ENCODE assay signal across 10 cellular contexts in genomic region chr10:3763852-3764625, GRCh38. TPM values are rescaled to one million over a fixed set of nuclear protein-coding genes. Genes with fewer than 3 reads are reported as not detected.
A peak's percentile ranks its signal among the peaks of the same experiment; 100 is the strongest.
DNase-seq lines count a peak whose midpoint lies in the region; ATAC-seq, FAIRE-seq and TF ChIP-seq lines count a peak whose summit lies in the region.
"Had no signal": no experiment of that assay in that cellular context is flagged by ENCODE, and none has a peak within 500 bp of the region (broad histone marks: within the 10 kb centered on the region; RNA-seq: fewer than 3 reads in every experiment).

No MANE protein-coding gene starts in this region.

- DNase-seq in CD8-positive, alpha-beta memory T cell = no peak
- DNase-seq in MM.1S (no peak), pancreas (no peak), dedifferentiated amniotic fluid mesenchymal stem cell (ENCODE audit: extremely low spot score) (no peak), AML-193 (lab: John Stamatoyannopoulos, UW) (no peak)
- no peak for DNase-seq in effector memory CD8-positive, alpha-beta T cell
- DNase-seq in activated T-cell treated with anti-CD3 and anti-CD28 coated beads, Interleukin-2, amount 50 U/mL, for 24 hours = no peak
- DNase-seq: NCI-H1105 had no signal

- no peaks in the 10 kb centered on the region for H3K9me2 ChIP-seq in MM.1S (replicated peaks; ENCODE audit: insufficient read depth, low read length)

- FAIRE-seq in pancreas (lab: Jason Lieb, UNC) = no peak

- H2AFZ ChIP-seq in MM.1S (ENCODE audit: low read length) = peak overlapping the region; percentile 44

- peaks cover 25% of the 10 kb centered on the region for H3F3A ChIP-seq in MM.1S (ENCODE audit: insufficient read depth, low read length)

- H3K36me3 ChIP-seq in CD8-positive, alpha-beta memory T cell (ENCODE audit: insufficient read depth, low read length) = no peaks in the 10 kb centered on the region
- H3K36me3 ChIP-seq in MM.1S (replicated peaks; ENCODE audit: insufficient read depth, low read length) = no peaks in the 10 kb centered on the region
- no peaks in the 10 kb centered on the region for H3K36me3 ChIP-seq in pancreas

- no peak for TF ChIP-seq CTCF in MM.1S (IDR thresholded peaks at IDR 0.05; ENCODE audit: low read length)
- no peak for TF ChIP-seq CTCF in pancreas (IDR thresholded peaks at IDR 0.05)

- CTCF ChIA-PET in CD8-positive, alpha-beta memory T cell (lab: Charles Lee) = interaction anchor here (1.9 kb wide), 1 partner anchor 19 kb away, joined by 5 read pairs; no protein-coding TSS in a partner anchor

- peaks cover 40% of the 10 kb centered on the region for H3K4me1 ChIP-seq in CD8-positive, alpha-beta memory T cell (ENCODE audit: insufficient read depth, low read length)
- H3K4me1 ChIP-seq in MM.1S (ENCODE audit: low read length) (peaks cover 45% of the 10 kb centered on the region), pancreas (peaks cover 0 to 16% (median 0%) of the 10 kb centered on the region in 3 donors)

- H3K36me3 Mint-ChIP-seq in CD8-positive, alpha-beta memory T cell = no peaks in the 10 kb centered on the region
- peaks cover 3% of the 10 kb centered on the region for H3K36me3 Mint-ChIP-seq in effector memory CD8-positive, alpha-beta T cell (ENCODE audit: insufficient read depth)
- H3K36me3 Mint-ChIP-seq in activated T-cell treated with anti-CD3 and anti-CD28 coated beads, Interleukin-2, amount 50 U/mL, for 24 hours (ENCODE audit: low read depth) = peaks cover 3% of the 10 kb centered on the region

- H3K27me3 Mint-ChIP-seq in CD8-positive, alpha-beta memory T cell = no peaks in the 10 kb centered on the region
- H3K27me3 Mint-ChIP-seq in effector memory CD8-positive, alpha-beta T cell = no peaks in the 10 kb centered on the region
- H3K27me3 Mint-ChIP-seq in activated T-cell treated with anti-CD3 and anti-CD28 coated beads, Interleukin-2, amount 50 U/mL, for 24 hours = no peaks in the 10 kb centered on the region

- 43 to 44% methylated on average over 8 of the region's 8 CpGs for WGBS in pancreas, 2 donors

- H3K4me2 ChIP-seq in MM.1S (ENCODE audit: low read depth, low read length) = peak overlapping the region; percentile 77

- no peak for ATAC-seq in effector memory CD8-positive, alpha-beta T cell (replicated peaks)
- ATAC-seq in pancreas (peak in 3 of 4 donors; percentile 30 to 35 (median 32)), HG03045 (IDR thresholded peaks at IDR 0.05; ENCODE audit: unreplicated experiment) (no peak)
- ATAC-seq: Right ventricle myocardium inferior had no signal

- no peaks in the 10 kb centered on the region for H3K9me3 Mint-ChIP-seq in CD8-positive, alpha-beta memory T cell
- no peaks in the 10 kb centered on the region for H3K9me3 Mint-ChIP-seq in effector memory CD8-positive, alpha-beta T cell
- peaks cover 4% of the 10 kb centered on the region for H3K9me3 Mint-ChIP-seq in activated T-cell treated with anti-CD3 and anti-CD28 coated beads, Interleukin-2, amount 50 U/mL, for 24 hours

- no peak overlapping the region for H3K27ac ChIP-seq in CD8-positive, alpha-beta memory T cell (ENCODE audit: low read depth, low read length)
- peak overlapping the region; percentile 89 for H3K27ac ChIP-seq in MM.1S (ENCODE audit: low read length)
- H3K27ac ChIP-seq in pancreas = no peak overlapping the region

- H3K9me3 ChIP-seq in CD8-positive, alpha-beta memory T cell (ENCODE audit: low read length) = no peaks in the 10 kb centered on the region
- H3K9me3 ChIP-seq in MM.1S (replicated peaks; ENCODE audit: insufficient read depth, low read length) (no peaks in the 10 kb centered on the region), pancreas (no peaks in the 10 kb centered on the region)

- H4K20me1 ChIP-seq in MM.1S (ENCODE audit: insufficient read depth, low read length) = no peaks in the 10 kb centered on the region

- POLR2A ChIA-PET in CD8-positive, alpha-beta memory T cell (lab: Charles Lee) = interaction anchor here (1.8 kb wide), 1 partner anchor 11 kb away, joined by 6 read pairs; no protein-coding TSS in a partner anchor

- intact Hi-C loops in pancreas (cut with DNase I) = loop anchor here in 1 of 3 donors (10.0 kb wide), 1 partner anchor 529 kb away; no protein-coding TSS in a partner anchor

- H3K9ac ChIP-seq in MM.1S (ENCODE audit: low read length) = peak overlapping the region; percentile 54

- H3K79me2 ChIP-seq in MM.1S (ENCODE audit: low read length) = no peaks in the 10 kb centered on the region

- peak overlapping the region; percentile 38 to 92 (median 80) for H3K27ac Mint-ChIP-seq in CD8-positive, alpha-beta memory T cell
- H3K27ac Mint-ChIP-seq in effector memory CD8-positive, alpha-beta T cell = peak overlapping the region; percentile 60 to 91
- H3K27ac Mint-ChIP-seq in activated T-cell treated with anti-CD3 and anti-CD28 coated beads, Interleukin-2, amount 50 U/mL, for 24 hours = no peak overlapping the region

- H3K4me3 ChIP-seq in CD8-positive, alpha-beta memory T cell (ENCODE audit: low read length) = no peak overlapping the region
- H3K4me3 ChIP-seq in MM.1S (ENCODE audit: low read length) = 0 out of 2 replicates have a peak overlapping the region, but pooled peaks have one; percentile 39
- H3K4me3 ChIP-seq in pancreas = no peak overlapping the region

- no peaks in the 10 kb centered on the region for H3K27me3 ChIP-seq in CD8-positive, alpha-beta memory T cell (ENCODE audit: insufficient read depth, low read length, poor library complexity, severe bottlenecking)
- H3K27me3 ChIP-seq in MM.1S (replicated peaks; ENCODE audit: insufficient read depth, low read length) = no peaks in the 10 kb centered on the region
- H3K27me3 ChIP-seq in pancreas = no peaks in the 10 kb centered on the region

- H3K4me1 Mint-ChIP-seq in CD8-positive, alpha-beta memory T cell = peaks cover 55 to 91% (median 80%) of the 10 kb centered on the region in 3 donors
- H3K4me1 Mint-ChIP-seq in effector memory CD8-positive, alpha-beta T cell (ENCODE audit: low read depth in 2 of 2) = peaks cover 62 to 69% of the 10 kb centered on the region in 2 donors
- H3K4me1 Mint-ChIP-seq in activated T-cell treated with anti-CD3 and anti-CD28 coated beads, Interleukin-2, amount 50 U/mL, for 24 hours (ENCODE audit: low read depth) = peaks cover 83% of the 10 kb centered on the region

- peak overlapping the region; percentile 33 to 89 (median 63) for H3K4me3 Mint-ChIP-seq in CD8-positive, alpha-beta memory T cell
- peak overlapping the region; percentile 60 to 76 for H3K4me3 Mint-ChIP-seq in effector memory CD8-positive, alpha-beta T cell
- no peak overlapping the region for H3K4me3 Mint-ChIP-seq in activated T-cell treated with anti-CD3 and anti-CD28 coated beads, Interleukin-2, amount 50 U/mL, for 24 hours

RNA-seq across cellular contexts. Expression of gene KLF6, which starts 21.0 kb away (rescaled TPM):
- 100 to 1,000 TPM; 187 to 192 TPM for total RNA-seq in CD8-positive, alpha-beta memory T cell
- 883 TPM for polyA plus RNA-seq in CD8-positive, alpha-beta memory T cell
- 100 to 1,000 TPM in 1 of 6 donors, 10 to 100 TPM in 5; 41.2 to 157 (median 70.5) TPM for total RNA-seq in pancreas
- polyA plus RNA-seq in pancreas = 10 to 100 TPM; 29.0 to 41.0 TPM

Comparison
In these comparisons a context has a peak if more than half of its experiments do, and no peak if none do; other contexts are left out.
1. ATAC-seq: peak in pancreas (3 of 4); none in effector memory CD8-positive, alpha-beta T cell (single experiment) and HG03045 (single experiment).